ENCODE assay signal across 8 cellular contexts in genomic region chr10:77846718-77847311, GRCh38.
A peak's percentile ranks its signal among the peaks of the same experiment; 100 is the strongest.
DNase-seq lines count a peak whose midpoint lies in the region; ATAC-seq, FAIRE-seq and TF ChIP-seq lines count a peak whose summit lies in the region.

No MANE protein-coding gene starts in this region.

- H3K36me3 ChIP-seq in astrocyte (ENCODE audit: insufficient read depth, low read length) = peaks cover 8% of the 10 kb centered on the region

- H3K9me3 ChIP-seq in astrocyte (ENCODE audit: insufficient read depth, low read depth, low read length) = no peaks in the 10 kb centered on the region

- no peaks in the 10 kb centered on the region for H3K9me3 Mint-ChIP-seq in astrocyte (ENCODE audit: unreplicated experiment)

- no peak overlapping the region for H3K4me3 ChIP-seq in astrocyte (ENCODE audit: insufficient read depth, low read depth, low read length)

- peak; percentile 94 for TF ChIP-seq CTCF in astrocyte (IDR thresholded peaks at IDR 0.05; ENCODE audit: insufficient read depth, low read depth, low read length)

- H2AFZ ChIP-seq in astrocyte (ENCODE audit: low read depth, low read length) = peak overlapping the region; percentile 37

- peak overlapping the region; percentile 34 for H3K4me3 Mint-ChIP-seq in astrocyte (ENCODE audit: unreplicated experiment)

- no peak for FAIRE-seq in astrocyte (lab: Jason Lieb, UNC)

- H3K4me1 ChIP-seq in astrocyte (ENCODE audit: insufficient read depth, low read length) = peaks cover 31% of the 10 kb centered on the region

- peaks cover 31% of the 10 kb centered on the region for H3K4me1 Mint-ChIP-seq in astrocyte (ENCODE audit: low read depth, unreplicated experiment)

- H4K20me1 ChIP-seq in astrocyte (ENCODE audit: insufficient read depth, low read length) = no peaks in the 10 kb centered on the region

- H3K27me3 Mint-ChIP-seq in astrocyte (ENCODE audit: low read depth, unreplicated experiment) = no peaks in the 10 kb centered on the region

- peaks cover 31% of the 10 kb centered on the region for H3K36me3 Mint-ChIP-seq in astrocyte (ENCODE audit: low read depth, unreplicated experiment)

- H3K4me2 ChIP-seq in astrocyte (ENCODE audit: low read length) = peak overlapping the region; percentile 56

- peak overlapping the region; percentile 62 for H3K27ac Mint-ChIP-seq in astrocyte (ENCODE audit: unreplicated experiment)

- ATAC-seq in GM21390 (IDR thresholded peaks at IDR 0.05; ENCODE audit: unreplicated experiment) = peak; percentile 78
- ATAC-seq in HG03439 (IDR thresholded peaks at IDR 0.05; ENCODE audit: unreplicated experiment) = no peak

- H3K27me3 ChIP-seq in astrocyte (ENCODE audit: insufficient read depth, low read length) = no peaks in the 10 kb centered on the region

- DNase-seq in COLO668 (lab: John Stamatoyannopoulos, UW; ENCODE audit: unreplicated experiment) = peak; percentile 60
- DNase-seq in M059J (ENCODE audit: low read depth) = peak; percentile 66
- DNase-seq in T-helper 1 cell = peak; percentile 21 to 52 (median 35)
- peak; percentile 33 for DNase-seq in astrocyte (ENCODE audit: low read depth)
- DNase-seq in hepatic stellate cell (ENCODE audit: low spot score) = peak; percentile 80
- peak; percentile 90 for DNase-seq in retina

- H3K9ac ChIP-seq in astrocyte (ENCODE audit: low read length) = peak overlapping the region; percentile 54

- H3K79me2 ChIP-seq in astrocyte (ENCODE audit: insufficient read depth, low read length) = peaks cover 5% of the 10 kb centered on the region

- H3K27ac ChIP-seq in astrocyte (ENCODE audit: low read depth, low read length) = peak overlapping the region; percentile 48

Comparison
In these comparisons a context has a peak if more than half of its experiments do, and no peak if none do; other contexts are left out.
1. DNase-seq: peak in every context shown above with its lines; median percentile 90 in retina; 80 in hepatic stellate cell; 66 in M059J; 60 in COLO668; 35 in T-helper 1 cell; 33 in astrocyte.